ENCODE assay signal across 12 cellular contexts in the genomic region with DNA sequence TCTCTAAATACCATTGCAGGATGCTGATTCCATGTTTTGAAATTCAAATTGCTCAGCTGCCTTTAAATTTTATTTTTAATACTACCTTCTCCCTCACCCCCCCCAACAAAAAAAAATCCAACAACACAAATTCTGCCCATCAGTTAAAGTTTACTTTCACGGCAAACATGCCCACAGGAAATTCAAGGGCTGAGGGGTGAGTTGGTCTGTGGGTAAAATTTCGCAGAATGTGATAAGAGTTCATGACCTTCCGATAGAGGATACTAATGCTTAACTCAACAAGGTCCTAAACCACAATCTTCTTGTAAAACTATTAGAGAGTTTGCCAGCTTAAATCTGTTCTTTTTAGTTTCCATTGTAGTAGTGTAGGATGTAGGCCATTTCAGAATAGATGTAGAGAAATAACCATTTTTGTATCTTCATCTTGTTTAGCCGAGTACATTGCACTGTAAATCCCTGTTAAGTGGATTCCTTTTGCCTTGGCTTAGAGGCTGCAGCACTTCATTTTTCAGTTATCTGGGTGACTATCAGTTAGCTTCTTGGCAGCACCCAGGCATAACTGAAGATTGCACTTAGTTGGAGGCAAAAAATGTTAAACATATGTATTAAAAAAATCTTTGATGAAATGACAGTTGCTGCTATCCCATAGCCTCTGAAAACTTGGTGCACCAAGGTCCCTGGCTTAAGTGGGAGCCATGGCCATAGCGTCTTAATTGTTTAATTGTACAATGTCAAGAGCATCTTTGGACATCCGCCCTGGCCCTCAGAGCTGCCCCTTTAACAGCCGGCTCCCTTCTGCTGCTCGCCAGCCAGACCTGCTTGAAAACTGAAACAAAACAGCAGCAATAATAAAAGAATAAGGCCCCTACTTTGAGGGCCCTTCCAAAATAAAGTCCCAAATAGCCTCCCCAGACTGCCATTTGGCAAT.
DNase-seq lines count a peak whose midpoint lies in the region; ATAC-seq and TF ChIP-seq lines count a peak whose summit lies in the region.
"Had no signal": no experiment of that assay in that cellular context is flagged by ENCODE, and none has a peak within 500 bp of the region (broad histone marks: within the 10 kb centered on the region; RNA-seq: fewer than 3 reads in every experiment).

No MANE protein-coding gene starts in this region.

- no peaks in the 10 kb centered on the region for H3K9me3 ChIP-seq in BLaER1 treated with 17β-estradiol and CSF1 and Interleukin-3, amounts not matched to agents 10 nM and 100 nM (replicated peaks in 1 of 11)
- H3K9me3 ChIP-seq in Karpas-422 (ENCODE audit: low read length) (no peaks in the 10 kb centered on the region), muscle layer of colon (ENCODE audit: low read length) (no peaks in the 10 kb centered on the region), left lung (no peaks in the 10 kb centered on the region)
- H3K9me3 ChIP-seq: gastroesophageal sphincter had no signal

- H3K9ac ChIP-seq in BLaER1 treated with 17β-estradiol and CSF1 and Interleukin-3, amounts not matched to agents 10 nM and 100 nM: peak overlapping the region; percentile 79 to 97 (median 90); a peak in 19 of 22 replicates
- H3K9ac ChIP-seq in Karpas-422 (ENCODE audit: low read length) (peak overlapping the region; percentile 18; the same call in 1 of the 2 replicates), muscle layer of colon (ENCODE audit: low read length) (no peak overlapping the region)

- peaks cover 0 to 23% (median 0%) of the 10 kb centered on the region in 11 experiments; a peak in 5 of 22 replicates for H4K20me1 ChIP-seq in BLaER1 treated with 17β-estradiol and CSF1 and Interleukin-3, amounts not matched to agents 10 nM and 100 nM
- H4K20me1 ChIP-seq in Karpas-422 (ENCODE audit: insufficient read depth, low read depth, low read length): no peaks in the 10 kb centered on the region

- H3K27ac ChIP-seq in BLaER1 treated with 17β-estradiol and CSF1 and Interleukin-3, amounts not matched to agents 10 nM and 100 nM: peak overlapping the region in 9 of 11 experiments; percentile 75 to 94 (median 89); a peak in 19 of 22 replicates
- H3K27ac ChIP-seq in Karpas-422 (ENCODE audit: low read length): no peak overlapping the region
- H3K27ac ChIP-seq in muscle layer of colon (ENCODE audit: low read depth, low read length): peak overlapping the region; percentile 8
- H3K27ac ChIP-seq in left lung: no peak overlapping the region

- no peak for ATAC-seq in activated CD4-positive, alpha-beta T cell treated with anti-CD3 and anti-CD28 coated beads for 36 hours
- no peak for ATAC-seq in left lung
- ATAC-seq: gastroesophageal sphincter had no signal

- H3K27ac Mint-ChIP-seq in brain: peak overlapping the region; percentile 98 to 100 (median 100)
- no peak overlapping the region for H3K27ac Mint-ChIP-seq in activated CD4-positive, alpha-beta T cell treated with anti-CD3 and anti-CD28 coated beads for 36 hours
- H3K27ac Mint-ChIP-seq: CD4-positive, alpha-beta T cell had no signal

- peaks cover 11% of the 10 kb centered on the region for H3K36me3 Mint-ChIP-seq in brain
- no peaks in the 10 kb centered on the region for H3K36me3 Mint-ChIP-seq in activated CD4-positive, alpha-beta T cell treated with anti-CD3 and anti-CD28 coated beads for 36 hours (ENCODE audit: low read depth)

- peak overlapping the region; percentile 76 to 89 (median 86); a peak in 18 of 20 replicates for H3K4me3 ChIP-seq in BLaER1 treated with 17β-estradiol and CSF1 and Interleukin-3, amounts not matched to agents 10 nM and 100 nM
- H3K4me3 ChIP-seq in Karpas-422 (ENCODE audit: low read length): no peak overlapping the region
- H3K4me3 ChIP-seq in muscle layer of colon (ENCODE audit: low read depth in 1 of 2, low read length in 2 of 2): no peak overlapping the region
- H3K4me3 ChIP-seq in left lung: no peak overlapping the region

- POLR2A ChIA-PET in activated CD4-positive, alpha-beta T cell treated with anti-CD3 and anti-CD28 coated beads for 36 hours (lab: Charles Lee): interaction anchor here (0.7 kb wide), 1 partner anchor 227 kb away, joined by 5 read pairs; no protein-coding TSS in a partner anchor

- no peaks in the 10 kb centered on the region for H3K79me2 ChIP-seq in Karpas-422 (ENCODE audit: low read length)

- H3K27me3 ChIP-seq in BLaER1 treated with 17β-estradiol and CSF1 and Interleukin-3, amounts not matched to agents 10 nM and 100 nM: 0 out of 22 replicates have a peak, but pooled peaks cover 0 to 5% (median 0%) of the 10 kb centered on the region in 11 experiments
- no peaks in the 10 kb centered on the region for H3K27me3 ChIP-seq in Karpas-422 (ENCODE audit: low read length)
- H3K27me3 ChIP-seq in muscle layer of colon (ENCODE audit: control insufficient read depth in 1 of 2, insufficient read depth in 2 of 2, low read length in 2 of 2): peaks cover 0 to 11% of the 10 kb centered on the region in 2 donors
- H3K27me3 ChIP-seq in left lung: peaks cover 8 to 62% of the 10 kb centered on the region in 2 donors

- H3K9me2 ChIP-seq in Karpas-422 (replicated peaks; ENCODE audit: insufficient read depth, low read length): no peaks in the 10 kb centered on the region

- no peak overlapping the region for H2AFZ ChIP-seq in Karpas-422 (ENCODE audit: low read length)

- intact Hi-C loops in activated CD4-positive, alpha-beta T cell treated with anti-CD3 and anti-CD28 coated beads for 36 hours (cut with DNase I, micrococcal nuclease): loop anchor here in 1 of 2 experiments (5.0 kb wide), 1 partner anchor 164 kb away; a partner anchor contains a TSS
- intact Hi-C loops in left lung (cut with DNase I): no loop called here

- H3K36me3 ChIP-seq in BLaER1 treated with 17β-estradiol and CSF1 and Interleukin-3, amounts not matched to agents 10 nM and 100 nM: peaks cover 0 to 16% (median 0%) of the 10 kb centered on the region in 11 experiments; a peak in 5 of 22 replicates
- no peaks in the 10 kb centered on the region for H3K36me3 ChIP-seq in Karpas-422 (ENCODE audit: insufficient read depth, low read length)
- H3K36me3 ChIP-seq in muscle layer of colon (ENCODE audit: insufficient read depth, low read length): no peaks in the 10 kb centered on the region
- H3K36me3 ChIP-seq in left lung: no peaks in the 10 kb centered on the region
- H3K36me3 ChIP-seq: gastroesophageal sphincter had no signal

- DNase-seq in Karpas-422 (no peak), left lung (no peak), HuH-7.5 (ENCODE audit: low spot score) (no peak)
- no peak for DNase-seq in activated CD4-positive, alpha-beta T cell treated with anti-CD3 and anti-CD28 coated beads for 36 hours
- no peak for DNase-seq in stimulated activated CD4-positive, alpha-beta T cell treated with anti-CD3 and anti-CD28 coated beads, Interleukin-1b, Interleukin-23, amount 100 ng/mL, for 48 hours
- DNase-seq: activated effector memory CD4-positive, alpha-beta T cell treated with anti-CD3 and anti-CD28 coated beads, Interleukin-2, amount 50 U/mL, for 16 hours; IMR-90 had no signal

- H3K4me1 ChIP-seq in BLaER1 treated with 17β-estradiol and CSF1 and Interleukin-3, amounts not matched to agents 10 nM and 100 nM: peaks cover 71 to 79% (median 74%) of the 10 kb centered on the region in 10 experiments
- peaks cover 2% of the 10 kb centered on the region; the same call in 1 of the 2 replicates for H3K4me1 ChIP-seq in Karpas-422 (ENCODE audit: low read length)
- H3K4me1 ChIP-seq in muscle layer of colon (ENCODE audit: insufficient read depth, low read length): peaks cover 11% of the 10 kb centered on the region
- peaks cover 0 to 29% of the 10 kb centered on the region in 2 donors for H3K4me1 ChIP-seq in left lung

- H3K9me3 Mint-ChIP-seq in brain: peaks cover 0 to 10% (median 0%) of the 10 kb centered on the region in 5 experiments
- H3K9me3 Mint-ChIP-seq in activated CD4-positive, alpha-beta T cell treated with anti-CD3 and anti-CD28 coated beads for 36 hours (ENCODE audit: low read depth): no peaks in the 10 kb centered on the region
- H3K9me3 Mint-ChIP-seq: CD4-positive, alpha-beta T cell had no signal

- peaks cover 84% of the 10 kb centered on the region for H3K4me1 Mint-ChIP-seq in brain
- peaks cover 12% of the 10 kb centered on the region for H3K4me1 Mint-ChIP-seq in activated CD4-positive, alpha-beta T cell treated with anti-CD3 and anti-CD28 coated beads for 36 hours

- TF ChIP-seq CTCF in brain (conservative IDR thresholded peaks at IDR 0.05) (no peak), left lung (IDR thresholded peaks at IDR 0.05) (no peak)

- peaks cover 16% of the 10 kb centered on the region for H3K27me3 Mint-ChIP-seq in brain
- H3K27me3 Mint-ChIP-seq in activated CD4-positive, alpha-beta T cell treated with anti-CD3 and anti-CD28 coated beads for 36 hours: peaks cover 55% of the 10 kb centered on the region

- H3K4me3 Mint-ChIP-seq in brain: peak overlapping the region; percentile 96 to 100 (median 99)
- no peak overlapping the region for H3K4me3 Mint-ChIP-seq in activated CD4-positive, alpha-beta T cell treated with anti-CD3 and anti-CD28 coated beads for 36 hours

- CTCF ChIA-PET in activated CD4-positive, alpha-beta T cell treated with anti-CD3 and anti-CD28 coated beads for 36 hours (lab: Charles Lee): interaction anchor here (0.7 kb wide), 1 partner anchor 579 kb away, joined by 3 read pairs; no protein-coding TSS in a partner anchor

- peak overlapping the region; percentile 89 to 98 (median 96) for H3K4me2 ChIP-seq in BLaER1 treated with 17β-estradiol and CSF1 and Interleukin-3, amounts not matched to agents 10 nM and 100 nM
- H3K4me2 ChIP-seq in Karpas-422 (ENCODE audit: low read depth, low read length, poor library complexity, severe bottlenecking): peak overlapping the region; percentile 43

Comparison
In these comparisons a context has a peak if more than half of its experiments do, and no peak if none do; other contexts are left out.
1. H3K27ac ChIP-seq: peak in BLaER1 treated with 17β-estradiol and CSF1 and Interleukin-3, amounts not matched to agents 10 nM and 100 nM (9 of 11) and muscle layer of colon (single experiment); none in Karpas-422 (single experiment) and left lung (0 of 2).
2. H3K4me3 ChIP-seq: peak in BLaER1 treated with 17β-estradiol and CSF1 and Interleukin-3, amounts not matched to agents 10 nM and 100 nM (10 of 10); none in Karpas-422 (single experiment), muscle layer of colon (0 of 2) and left lung (0 of 2).